23 cellular contexts compared by ENCODE assay signal in the genomic region with DNA sequence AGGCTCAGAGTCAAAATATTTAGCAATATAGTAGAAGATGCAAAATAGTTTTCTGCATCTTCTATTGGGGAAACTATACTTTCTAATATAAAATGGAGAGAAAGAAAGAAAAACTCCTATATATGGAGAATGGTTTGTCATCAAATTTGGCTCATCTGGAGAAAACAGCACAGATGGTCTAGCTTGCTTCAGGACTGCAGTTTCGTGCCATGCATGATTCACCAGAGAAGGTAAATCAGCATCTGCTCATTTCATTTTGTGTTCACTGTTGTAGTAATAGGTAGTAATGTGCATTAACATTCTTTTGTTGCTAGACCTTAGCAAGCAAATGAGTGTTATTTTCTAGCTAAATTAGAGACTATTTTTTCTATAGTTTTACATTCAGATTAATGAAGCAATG.
DNase-seq lines count a peak whose midpoint lies in the region; ATAC-seq and FAIRE-seq lines count a peak whose summit lies in the region.
"Had no signal": no experiment of that assay in that cellular context is flagged by ENCODE, and none has a peak within 500 bp of the region (broad histone marks: within the 10 kb centered on the region; RNA-seq: fewer than 3 reads in every experiment).

No MANE protein-coding gene starts in this region.

- H3K4me3 ChIP-seq in adipocyte (ENCODE audit: low read length) = no peak overlapping the region
- H3K4me3 ChIP-seq: adrenal gland, cardiac muscle cell, dorsolateral prefrontal cortex, lower lobe of right lung, testis had no signal

- DNase-seq in DMS53 (lab: John Stamatoyannopoulos, UW) (peak; percentile 82), NCI-H1694 (lab: John Stamatoyannopoulos, UW) (peak; percentile 86), adipocyte (ENCODE audit: low read depth) (peak; percentile 1), MV-4-11 (lab: John Stamatoyannopoulos, UW) (no peak), EL (no peak)
- no peak for DNase-seq in activated effector memory CD4-positive, alpha-beta T cell treated with Interleukin-2 at 50 U/mL for 16 hours
- DNase-seq: activated CD4-positive, alpha-beta T cell treated with anti-CD3 and anti-CD28 coated beads, Interleukin-2, amount 50 U/mL, for 1 hour; activated CD8-positive, alpha-beta memory T cell treated with anti-CD3 and anti-CD28 coated beads, Interleukin-2, amount 50 U/mL, for 48 hours; activated effector memory CD4-positive, alpha-beta T cell treated with anti-CD3 and anti-CD28 coated beads, Interleukin-2, amount 50 U/mL, for 16 hours; adrenal gland; lower lobe of right lung; NCI-H1417 treated with DMSO at 0.1 percent for 48 hours; NCI-H345; nucleus accumbens; SHP77; stimulated activated CD4-positive, alpha-beta T cell treated with anti-CD3 and anti-CD28 coated beads, Interleukin-15, amount 100 ng/mL, for 24 hours; testis had no signal

- ATAC-seq in HG02798 (IDR thresholded peaks at IDR 0.05; ENCODE audit: poor library complexity, unreplicated experiment) = no peak

- no peaks in the 10 kb centered on the region for H3K9me3 ChIP-seq in adipocyte (ENCODE audit: control insufficient read depth, low read length)
- H3K9me3 ChIP-seq: adrenal gland, lower lobe of right lung, testis had no signal

- no peaks in the 10 kb centered on the region for H3K36me3 ChIP-seq in adipocyte (ENCODE audit: control insufficient read depth, insufficient read depth, low read length, severe bottlenecking)
- H3K36me3 ChIP-seq: adrenal gland, cardiac muscle cell, lower lobe of right lung had no signal

- no peak overlapping the region for H3K9ac ChIP-seq in adipocyte (ENCODE audit: low read length)

- no peaks in the 10 kb centered on the region for H3K27me3 ChIP-seq in adipocyte (replicated peaks; ENCODE audit: control insufficient read depth, insufficient read depth, low read length)
- H3K27me3 ChIP-seq: adrenal gland, cardiac muscle cell, dorsolateral prefrontal cortex, testis had no signal

- peak; percentile 100 for FAIRE-seq in islet of Langerhans (lab: Jason Lieb, UNC)
- FAIRE-seq: GM18507, HTR-8/SVneo had no signal

- peaks cover 19% of the 10 kb centered on the region for H3K4me1 ChIP-seq in adipocyte (ENCODE audit: control insufficient read depth, insufficient read depth, low read length)
- H3K4me1 ChIP-seq: adrenal gland, lower lobe of right lung, testis had no signal

Comparison
In these comparisons a context has a peak if more than half of its experiments do, and no peak if none do; other contexts are left out.
1. DNase-seq: peak in DMS53 (single experiment), NCI-H1694 (single experiment) and adipocyte (single experiment); none in activated effector memory CD4-positive, alpha-beta T cell treated with Interleukin-2 at 50 U/mL for 16 hours (single experiment), MV-4-11 (single experiment) and EL (single experiment).